2 cellular contexts compared by ENCODE assay signal in genomic region chr22:50245214-50246072, GRCh38.
TF ChIP-seq lines count a peak whose summit lies in the region.

No MANE protein-coding gene starts in this region.

TF ChIP-seq in GM23338, 12 proteins besides CTCF, POLR2A, EP300 and RAD21 (continued from another document):
- TF ChIP-seq REST (IDR thresholded peaks at IDR 0.05; ENCODE audit: unreplicated experiment), result no peak
- TF ChIP-seq POLR2AphosphoS5 (IDR thresholded peaks at IDR 0.05; ENCODE audit: low read depth), result no peak
- no peak for TF ChIP-seq ZNF331 (CRISPR knock-in tag; IDR thresholded peaks at IDR 0.05; ENCODE audit: low read depth)
- no peak for TF ChIP-seq ETS1 (IDR thresholded peaks at IDR 0.05)
- TF ChIP-seq STAT1 (IDR thresholded peaks at IDR 0.05; ENCODE audit: unreplicated experiment), result no peak
- no peak for TF ChIP-seq JUNB (IDR thresholded peaks at IDR 0.05; ENCODE audit: unreplicated experiment)
- no peak for TF ChIP-seq EZH2 (IDR thresholded peaks at IDR 0.05; ENCODE audit: low read depth, unreplicated experiment)
- TF ChIP-seq ZNF462 (CRISPR knock-in tag; IDR thresholded peaks at IDR 0.05), result no peak
- no peak for TF ChIP-seq ZNF114 (CRISPR knock-in tag; IDR thresholded peaks at IDR 0.05)

TF ChIP-seq in SK-N-SH, 30 proteins besides CTCF, POLR2A, EP300 and RAD21 (continued from another document):
- TF ChIP-seq FOXM1 (IDR thresholded peaks at IDR 0.05; ENCODE audit: low read depth) (no peak), FOXJ3 (CRISPR knock-in tag; IDR thresholded peaks at IDR 0.05) (no peak), RXRA (IDR thresholded peaks at IDR 0.05; ENCODE audit: borderline replicate concordance, low read depth) (no peak)
TF ChIP-seq in SK-N-SH: peak in this region for 0.
